27 cellular contexts compared by ENCODE assay signal in the genomic region with DNA sequence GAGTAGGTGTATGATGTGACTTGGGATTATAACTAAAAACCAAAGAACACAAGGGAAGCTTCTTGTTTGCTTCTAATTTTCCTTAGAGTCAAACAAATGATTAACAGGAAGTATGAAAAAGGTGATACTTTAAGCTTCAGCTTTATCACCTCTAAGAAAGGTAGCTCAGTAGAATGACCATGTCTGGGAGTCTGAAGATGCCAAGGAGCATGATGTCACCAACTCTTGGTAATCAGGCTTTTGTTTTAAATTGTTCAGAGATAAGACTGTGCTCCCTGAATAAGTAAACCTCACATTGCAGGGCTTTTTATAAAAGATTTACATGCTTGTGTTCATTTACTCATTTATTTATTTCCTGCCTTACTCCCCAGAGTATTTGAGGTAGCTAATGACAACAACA.
DNase-seq lines count a peak whose midpoint lies in the region; ATAC-seq and TF ChIP-seq lines count a peak whose summit lies in the region.
"Had no signal": no experiment of that assay in that cellular context is flagged by ENCODE, and none has a peak within 500 bp of the region (broad histone marks: within the 10 kb centered on the region; RNA-seq: fewer than 3 reads in every experiment).

No MANE protein-coding gene starts in this region.

- no peaks in the 10 kb centered on the region for H3K9me3 Mint-ChIP-seq in progenitor cell of endocrine pancreas (ENCODE audit: low read depth)
- no peaks in the 10 kb centered on the region for H3K9me3 Mint-ChIP-seq in natural killer cell
- H3K9me3 Mint-ChIP-seq: activated B cell treated with CpG ODN at 0.5 μM for 24 hours; activated CD4-positive, alpha-beta memory T cell treated with anti-CD3 and anti-CD28 coated beads for 36 hours; activated naive CD4-positive, alpha-beta T cell treated with anti-CD3 and anti-CD28 coated beads, Interleukin-2, amount 50 U/mL, for 72 hours; activated T-helper 17 cell treated with anti-CD3 and anti-CD28 coated beads, Interleukin-2, amount 50 U/mL, for 72 hours had no signal

- no peak overlapping the region for H3K9ac ChIP-seq in GM23248
- H3K9ac ChIP-seq in SU-DHL-6 (ENCODE audit: low read length): no peak overlapping the region
- H3K9ac ChIP-seq: BLaER1 had no signal

- H3K4me3 Mint-ChIP-seq in progenitor cell of endocrine pancreas (ENCODE audit: low read depth) (no peak overlapping the region), natural killer cell (no peak overlapping the region)
- H3K4me3 Mint-ChIP-seq: activated B cell treated with CpG ODN at 0.5 μM for 24 hours; activated CD4-positive, alpha-beta memory T cell treated with anti-CD3 and anti-CD28 coated beads for 36 hours; activated T-helper 17 cell treated with anti-CD3 and anti-CD28 coated beads, Interleukin-2, amount 50 U/mL, for 72 hours had no signal

- TF ChIP-seq CTCF in SU-DHL-6 (IDR thresholded peaks at IDR 0.05; ENCODE audit: insufficient read depth, low read length, poor library complexity, severe bottlenecking) (no peak), fibroblast of pulmonary artery (IDR thresholded peaks at IDR 0.05; ENCODE audit: low read length, missing control alignments) (no peak), progenitor cell of endocrine pancreas (IDR thresholded peaks at IDR 0.05; ENCODE audit: unreplicated experiment) (no peak), natural killer cell (IDR thresholded peaks at IDR 0.05) (no peak)

- H3K4me3 ChIP-seq in GM23248 (no peak overlapping the region), SU-DHL-6 (ENCODE audit: insufficient read depth, low read length, poor library complexity, severe bottlenecking) (no peak overlapping the region), fibroblast of pulmonary artery (replicated peaks; ENCODE audit: low read depth, low read length) (no peak overlapping the region)
- H3K4me3 ChIP-seq: ascending aorta, BLaER1, lower lobe of right lung, upper lobe of left lung had no signal

- H3K9me2 ChIP-seq in GM23248 (ENCODE audit: insufficient read depth): no peaks in the 10 kb centered on the region
- no peaks in the 10 kb centered on the region for H3K9me2 ChIP-seq in SU-DHL-6 (replicated peaks; ENCODE audit: insufficient read depth, low read length)

- 0 out of 2 replicates have a peak, but pooled peaks cover 5% of the 10 kb centered on the region for H3K4me1 ChIP-seq in GM23248 (ENCODE audit: insufficient read depth)
- H3K4me1 ChIP-seq: ascending aorta, BLaER1, lower lobe of right lung, upper lobe of left lung had no signal

- ATAC-seq in natural killer cell (no peak), HG03442 (IDR thresholded peaks at IDR 0.05; ENCODE audit: unreplicated experiment) (no peak)
- ATAC-seq: activated naive CD4-positive, alpha-beta T cell treated with anti-CD3 and anti-CD28 coated beads, Interleukin-2, amount 50 U/mL, for 72 hours; activated T-helper 17 cell treated with anti-CD3 and anti-CD28 coated beads, Interleukin-2, amount 50 U/mL, for 72 hours; lower lobe of right lung had no signal

- no peaks in the 10 kb centered on the region for H3K27me3 ChIP-seq in GM23248 (replicated peaks; ENCODE audit: insufficient read depth)
- H3K27me3 ChIP-seq in SU-DHL-6 (ENCODE audit: low read length): no peaks in the 10 kb centered on the region
- H3K27me3 ChIP-seq: ascending aorta, BLaER1, upper lobe of left lung had no signal

- H2AFZ ChIP-seq in GM23248 (no peak overlapping the region), SU-DHL-6 (ENCODE audit: low read depth, low read length, severe bottlenecking) (no peak overlapping the region)

- H3K27ac ChIP-seq in GM23248 (no peak overlapping the region), SU-DHL-6 (ENCODE audit: low read depth, low read length) (0 out of 2 replicates have a peak overlapping the region, but pooled peaks have one; percentile 3)
- H3K27ac ChIP-seq: ascending aorta, BLaER1, lower lobe of right lung, upper lobe of left lung had no signal

- H3K27me3 Mint-ChIP-seq in progenitor cell of endocrine pancreas (no peaks in the 10 kb centered on the region), natural killer cell (ENCODE audit: low read depth in 2 of 2) (no peaks in the 10 kb centered on the region)
- H3K27me3 Mint-ChIP-seq: activated B cell treated with CpG ODN at 0.5 μM for 24 hours; activated CD4-positive, alpha-beta memory T cell treated with anti-CD3 and anti-CD28 coated beads for 36 hours; activated T-helper 17 cell treated with anti-CD3 and anti-CD28 coated beads, Interleukin-2, amount 50 U/mL, for 72 hours had no signal

- H3K9me3 ChIP-seq in GM23248 (ENCODE audit: low read depth) (no peaks in the 10 kb centered on the region), SU-DHL-6 (ENCODE audit: insufficient read depth, low read length) (no peaks in the 10 kb centered on the region)
- H3K9me3 ChIP-seq: ascending aorta, BLaER1, Caco-2, lower lobe of right lung, upper lobe of left lung had no signal

- H3K36me3 Mint-ChIP-seq in progenitor cell of endocrine pancreas (ENCODE audit: insufficient read depth) (no peaks in the 10 kb centered on the region), natural killer cell (no peaks in the 10 kb centered on the region)
- H3K36me3 Mint-ChIP-seq: activated CD4-positive, alpha-beta memory T cell treated with anti-CD3 and anti-CD28 coated beads for 36 hours; activated naive CD4-positive, alpha-beta T cell treated with anti-CD3 and anti-CD28 coated beads, Interleukin-2, amount 50 U/mL, for 72 hours had no signal

- H3K4me1 Mint-ChIP-seq in progenitor cell of endocrine pancreas (ENCODE audit: low read depth) (peaks cover 12% of the 10 kb centered on the region), natural killer cell (no peaks in the 10 kb centered on the region)
- H3K4me1 Mint-ChIP-seq: activated T-helper 17 cell treated with anti-CD3 and anti-CD28 coated beads, Interleukin-2, amount 50 U/mL, for 72 hours had no signal

- H3K27ac Mint-ChIP-seq in progenitor cell of endocrine pancreas: peak overlapping the region; percentile 27
- H3K27ac Mint-ChIP-seq in natural killer cell: no peak overlapping the region
- H3K27ac Mint-ChIP-seq: activated B cell treated with CpG ODN at 0.5 μM for 24 hours; activated CD4-positive, alpha-beta memory T cell treated with anti-CD3 and anti-CD28 coated beads for 36 hours; activated naive CD4-positive, alpha-beta T cell treated with anti-CD3 and anti-CD28 coated beads, Interleukin-2, amount 50 U/mL, for 72 hours; activated T-helper 17 cell treated with anti-CD3 and anti-CD28 coated beads, Interleukin-2, amount 50 U/mL, for 72 hours had no signal

- DNase-seq in GM23248: peak; percentile 4
- DNase-seq in fibroblast of pulmonary artery (ENCODE audit: low read depth): peak; percentile 33
- no peak for DNase-seq in progenitor cell of endocrine pancreas (ENCODE audit: low spot score, unreplicated experiment)
- no peak for DNase-seq in natural killer cell
- DNase-seq in KBM-7: no peak
- DNase-seq in midbrain (lab: John Stamatoyannopoulos, UW): no peak
- DNase-seq: activated B cell treated with CpG ODN at 0.5 μM for 24 hours; activated CD4-positive, alpha-beta memory T cell treated with anti-CD3 and anti-CD28 coated beads for 36 hours; activated CD8-positive, alpha-beta memory T cell treated with anti-CD3 and anti-CD28 coated beads, Interleukin-2, amount 50 U/mL, for 48 hours; Caco-2; DMS79 treated with DMSO at 0.1 percent for 48 hours; erythroblast; hypothalamus; Karpas-422; lower lobe of right lung; NCI-H1694 treated with DMSO at 0.1 percent for 48 hours; NCI-H345; Right ventricle myocardium superior; stimulated activated CD8-positive, alpha-beta memory T cell treated with anti-CD3 and anti-CD28 coated beads, Interleukin-4, amount 100 ng/mL, for 48 hours; T1000; upper lobe of left lung had no signal

- H3F3A ChIP-seq in GM23248 (ENCODE audit: insufficient read depth): peaks cover 6% of the 10 kb centered on the region; the same call in 1 of the 2 replicates
- H3F3A ChIP-seq in SU-DHL-6 (ENCODE audit: insufficient read depth): no peaks in the 10 kb centered on the region

- no peaks in the 10 kb centered on the region for H3K79me2 ChIP-seq in GM23248 (ENCODE audit: insufficient read depth)
- H3K79me2 ChIP-seq in SU-DHL-6 (ENCODE audit: insufficient read depth, low read length): no peaks in the 10 kb centered on the region

- H3K4me2 ChIP-seq in GM23248 (ENCODE audit: unreplicated experiment) (no peak overlapping the region), SU-DHL-6 (ENCODE audit: low read depth, low read length, poor library complexity, severe bottlenecking) (no peak overlapping the region)
- H3K4me2 ChIP-seq: BLaER1 had no signal

- intact Hi-C loops in natural killer cell (cut with micrococcal nuclease): no loop called here

- no peaks in the 10 kb centered on the region for H3K36me3 ChIP-seq in GM23248 (ENCODE audit: low read depth)
- H3K36me3 ChIP-seq in SU-DHL-6 (ENCODE audit: low read length): no peaks in the 10 kb centered on the region
- H3K36me3 ChIP-seq: ascending aorta, BLaER1, lower lobe of right lung, upper lobe of left lung had no signal

- H4K20me1 ChIP-seq in GM23248 (ENCODE audit: insufficient read depth): no peaks in the 10 kb centered on the region
- no peaks in the 10 kb centered on the region for H4K20me1 ChIP-seq in SU-DHL-6 (ENCODE audit: low read depth, low read length)
- H4K20me1 ChIP-seq: BLaER1 had no signal

- in situ Hi-C loops in GM23248 (cut with MboI): no loop called here
- in situ Hi-C loops in KBM-7 (cut with MboI; ENCODE audit: low pct_unique_long_range_greater_than_20kb, low sequenced_read_pairs): no loop called here

Comparison
In these comparisons a context has a peak if more than half of its experiments do, and no peak if none do; other contexts are left out.
1. DNase-seq: peak in GM23248 (single experiment) and fibroblast of pulmonary artery (single experiment); none in progenitor cell of endocrine pancreas (single experiment), natural killer cell (single experiment), KBM-7 (single experiment) and midbrain (single experiment).